Comparison of ENCODE assay signal across 1 cellular context in genomic region chr1:206713910-206714312, GRCh38.
TF ChIP-seq lines count a peak whose summit lies in the region.

No MANE protein-coding gene starts in this region.

TF ChIP-seq in K562, 482 proteins besides CTCF, POLR2A, EP300 and RAD21 (continues in another document):
- no peak for TF ChIP-seq TCF3 (CRISPR knock-in tag; IDR thresholded peaks at IDR 0.05)
- TF ChIP-seq MAFG (tag; conservative IDR thresholded peaks at IDR 0.05): peak; percentile 61
- TF ChIP-seq ETV6 (IDR thresholded peaks at IDR 0.05; ENCODE audit: borderline replicate concordance in 1 of 2, low read depth in 2 of 2, low read length in 1 of 2): no peak
- no peak for TF ChIP-seq ETV6 (CRISPR knock-in tag; IDR thresholded peaks at IDR 0.05; ENCODE audit: borderline replicate concordance)
- no peak for TF ChIP-seq HNRNPK (IDR thresholded peaks at IDR 0.05; ENCODE audit: low read depth, low read length, poor library complexity, severe bottlenecking)
- TF ChIP-seq, protein P1, sequence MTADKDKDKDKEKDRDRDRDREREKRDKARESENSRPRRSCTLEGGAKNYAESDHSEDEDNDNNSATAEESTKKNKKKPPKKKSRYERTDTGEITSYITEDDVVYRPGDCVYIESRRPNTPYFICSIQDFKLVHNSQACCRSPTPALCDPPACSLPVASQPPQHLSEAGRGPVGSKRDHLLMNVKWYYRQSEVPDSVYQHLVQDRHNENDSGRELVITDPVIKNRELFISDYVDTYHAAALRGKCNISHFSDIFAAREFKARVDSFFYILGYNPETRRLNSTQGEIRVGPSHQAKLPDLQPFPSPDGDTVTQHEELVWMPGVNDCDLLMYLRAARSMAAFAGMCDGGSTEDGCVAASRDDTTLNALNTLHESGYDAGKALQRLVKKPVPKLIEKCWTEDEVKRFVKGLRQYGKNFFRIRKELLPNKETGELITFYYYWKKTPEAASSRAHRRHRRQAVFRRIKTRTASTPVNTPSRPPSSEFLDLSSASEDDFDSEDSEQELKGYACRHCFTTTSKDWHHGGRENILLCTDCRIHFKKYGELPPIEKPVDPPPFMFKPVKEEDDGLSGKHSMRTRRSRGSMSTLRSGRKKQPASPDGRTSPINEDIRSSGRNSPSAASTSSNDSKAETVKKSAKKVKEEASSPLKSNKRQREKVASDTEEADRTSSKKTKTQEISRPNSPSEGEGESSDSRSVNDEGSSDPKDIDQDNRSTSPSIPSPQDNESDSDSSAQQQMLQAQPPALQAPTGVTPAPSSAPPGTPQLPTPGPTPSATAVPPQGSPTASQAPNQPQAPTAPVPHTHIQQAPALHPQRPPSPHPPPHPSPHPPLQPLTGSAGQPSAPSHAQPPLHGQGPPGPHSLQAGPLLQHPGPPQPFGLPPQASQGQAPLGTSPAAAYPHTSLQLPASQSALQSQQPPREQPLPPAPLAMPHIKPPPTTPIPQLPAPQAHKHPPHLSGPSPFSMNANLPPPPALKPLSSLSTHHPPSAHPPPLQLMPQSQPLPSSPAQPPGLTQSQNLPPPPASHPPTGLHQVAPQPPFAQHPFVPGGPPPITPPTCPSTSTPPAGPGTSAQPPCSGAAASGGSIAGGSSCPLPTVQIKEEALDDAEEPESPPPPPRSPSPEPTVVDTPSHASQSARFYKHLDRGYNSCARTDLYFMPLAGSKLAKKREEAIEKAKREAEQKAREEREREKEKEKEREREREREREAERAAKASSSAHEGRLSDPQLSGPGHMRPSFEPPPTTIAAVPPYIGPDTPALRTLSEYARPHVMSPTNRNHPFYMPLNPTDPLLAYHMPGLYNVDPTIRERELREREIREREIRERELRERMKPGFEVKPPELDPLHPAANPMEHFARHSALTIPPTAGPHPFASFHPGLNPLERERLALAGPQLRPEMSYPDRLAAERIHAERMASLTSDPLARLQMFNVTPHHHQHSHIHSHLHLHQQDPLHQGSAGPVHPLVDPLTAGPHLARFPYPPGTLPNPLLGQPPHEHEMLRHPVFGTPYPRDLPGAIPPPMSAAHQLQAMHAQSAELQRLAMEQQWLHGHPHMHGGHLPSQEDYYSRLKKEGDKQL (CRISPR knock-in tag; IDR thresholded peaks at IDR 0.05; ENCODE audit: borderline replicate concordance): no peak
- peak; percentile 58; the same call in 1 of the 2 replicates for TF ChIP-seq C11orf30 (IDR thresholded peaks at IDR 0.05; ENCODE audit: low read depth)
- TF ChIP-seq TBL1XR1 (IDR thresholded peaks at IDR 0.05; ENCODE audit: low read length in 2 of 2): no peak
- 0 out of 4 replicates have a peak, but pooled peaks of 1 of the 2 experiments have one; percentile 5 for TF ChIP-seq MAZ (CRISPR knock-in tag; conservative IDR thresholded peaks at IDR 0.05 in 1 of 2, IDR thresholded peaks at IDR 0.05 in 1 of 2)
- no peak for TF ChIP-seq MED1 (CRISPR knock-in tag; IDR thresholded peaks at IDR 0.05; ENCODE audit: borderline replicate concordance)
- peak; percentile 53 for TF ChIP-seq MEIS2 (IDR thresholded peaks at IDR 0.05; ENCODE audit: partially characterized antibody)
- no peak for TF ChIP-seq USF1 (CRISPR knock-in tag; IDR thresholded peaks at IDR 0.05)
- TF ChIP-seq CBX5 (IDR thresholded peaks at IDR 0.05; ENCODE audit: borderline replicate concordance, low read depth): no peak
- peak; percentile 72 for TF ChIP-seq SMARCA4 (IDR thresholded peaks at IDR 0.05)
- peak; percentile 61 for TF ChIP-seq ARID1B (IDR thresholded peaks at IDR 0.05)
- TF ChIP-seq, protein P2, sequence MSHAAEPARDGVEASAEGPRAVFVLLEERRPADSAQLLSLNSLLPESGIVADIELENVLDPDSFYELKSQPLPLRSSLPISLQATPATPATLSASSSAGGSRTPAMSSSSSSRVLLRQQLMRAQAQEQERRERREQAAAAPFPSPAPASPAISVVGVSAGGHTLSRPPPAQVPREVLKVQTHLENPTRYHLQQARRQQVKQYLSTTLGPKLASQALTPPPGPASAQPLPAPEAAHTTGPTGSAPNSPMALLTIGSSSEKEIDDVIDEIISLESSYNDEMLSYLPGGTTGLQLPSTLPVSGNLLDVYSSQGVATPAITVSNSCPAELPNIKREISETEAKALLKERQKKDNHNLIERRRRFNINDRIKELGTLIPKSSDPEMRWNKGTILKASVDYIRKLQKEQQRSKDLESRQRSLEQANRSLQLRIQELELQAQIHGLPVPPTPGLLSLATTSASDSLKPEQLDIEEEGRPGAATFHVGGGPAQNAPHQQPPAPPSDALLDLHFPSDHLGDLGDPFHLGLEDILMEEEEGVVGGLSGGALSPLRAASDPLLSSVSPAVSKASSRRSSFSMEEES (CRISPR knock-in tag; IDR thresholded peaks at IDR 0.05): no peak
- TF ChIP-seq ZNF197 (CRISPR knock-in tag; IDR thresholded peaks at IDR 0.05; ENCODE audit: low read depth): no peak
- TF ChIP-seq MCM2 (IDR thresholded peaks at IDR 0.05; ENCODE audit: low read depth): no peak
- TF ChIP-seq, protein P3, sequence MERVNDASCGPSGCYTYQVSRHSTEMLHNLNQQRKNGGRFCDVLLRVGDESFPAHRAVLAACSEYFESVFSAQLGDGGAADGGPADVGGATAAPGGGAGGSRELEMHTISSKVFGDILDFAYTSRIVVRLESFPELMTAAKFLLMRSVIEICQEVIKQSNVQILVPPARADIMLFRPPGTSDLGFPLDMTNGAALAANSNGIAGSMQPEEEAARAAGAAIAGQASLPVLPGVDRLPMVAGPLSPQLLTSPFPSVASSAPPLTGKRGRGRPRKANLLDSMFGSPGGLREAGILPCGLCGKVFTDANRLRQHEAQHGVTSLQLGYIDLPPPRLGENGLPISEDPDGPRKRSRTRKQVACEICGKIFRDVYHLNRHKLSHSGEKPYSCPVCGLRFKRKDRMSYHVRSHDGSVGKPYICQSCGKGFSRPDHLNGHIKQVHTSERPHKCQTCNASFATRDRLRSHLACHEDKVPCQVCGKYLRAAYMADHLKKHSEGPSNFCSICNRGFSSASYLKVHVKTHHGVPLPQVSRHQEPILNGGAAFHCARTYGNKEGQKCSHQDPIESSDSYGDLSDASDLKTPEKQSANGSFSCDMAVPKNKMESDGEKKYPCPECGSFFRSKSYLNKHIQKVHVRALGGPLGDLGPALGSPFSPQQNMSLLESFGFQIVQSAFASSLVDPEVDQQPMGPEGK (CRISPR knock-in tag; IDR thresholded peaks at IDR 0.05; ENCODE audit: borderline replicate concordance): no peak
- 0 out of 2 replicates have a peak, but pooled peaks have one; percentile 27 for TF ChIP-seq ZBTB12 (CRISPR knock-in tag; IDR thresholded peaks at IDR 0.05)
- TF ChIP-seq, protein P4, sequence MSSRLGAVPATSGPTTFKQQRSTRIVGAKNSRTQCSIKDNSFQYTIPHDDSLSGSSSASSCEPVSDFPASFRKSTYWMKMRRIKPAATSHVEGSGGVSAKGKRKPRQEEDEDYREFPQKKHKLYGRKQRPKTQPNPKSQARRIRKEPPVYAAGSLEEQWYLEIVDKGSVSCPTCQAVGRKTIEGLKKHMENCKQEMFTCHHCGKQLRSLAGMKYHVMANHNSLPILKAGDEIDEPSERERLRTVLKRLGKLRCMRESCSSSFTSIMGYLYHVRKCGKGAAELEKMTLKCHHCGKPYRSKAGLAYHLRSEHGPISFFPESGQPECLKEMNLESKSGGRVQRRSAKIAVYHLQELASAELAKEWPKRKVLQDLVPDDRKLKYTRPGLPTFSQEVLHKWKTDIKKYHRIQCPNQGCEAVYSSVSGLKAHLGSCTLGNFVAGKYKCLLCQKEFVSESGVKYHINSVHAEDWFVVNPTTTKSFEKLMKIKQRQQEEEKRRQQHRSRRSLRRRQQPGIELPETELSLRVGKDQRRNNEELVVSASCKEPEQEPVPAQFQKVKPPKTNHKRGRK (tag; IDR thresholded peaks at IDR 0.05): no peak
- peak; percentile 83 for TF ChIP-seq JUND (IDR thresholded peaks at IDR 0.05; ENCODE audit: borderline replicate concordance, low read depth, low read length)
- TF ChIP-seq JUND (tag; IDR thresholded peaks at IDR 0.05; ENCODE audit: borderline replicate concordance, low read depth, low read length): peak; percentile 91; the same call in 2 of the 3 replicates
- TF ChIP-seq ZNF398 (CRISPR knock-in tag; IDR thresholded peaks at IDR 0.05): no peak
- peak in 1 of 2 experiments; percentile 68; a peak in 2 of 4 replicates for TF ChIP-seq ZNF639 (CRISPR knock-in tag; conservative IDR thresholded peaks at IDR 0.05 in 1 of 2, IDR thresholded peaks at IDR 0.05 in 1 of 2)
- no peak for TF ChIP-seq SRSF3 (IDR thresholded peaks at IDR 0.05; ENCODE audit: insufficient read depth, low read length)
- TF ChIP-seq KDM2B (CRISPR knock-in tag; IDR thresholded peaks at IDR 0.05): no peak
- 0 out of 2 replicates have a peak, but pooled peaks have one; percentile 23 for TF ChIP-seq ZNF395 (CRISPR knock-in tag; IDR thresholded peaks at IDR 0.05)
- no peak for TF ChIP-seq ZNF696 (CRISPR knock-in tag; conservative IDR thresholded peaks at IDR 0.05)
- peak; percentile 72; the same call in 1 of the 2 replicates for TF ChIP-seq JUN (IDR thresholded peaks at IDR 0.05; ENCODE audit: borderline replicate concordance, low read depth, low read length)
- TF ChIP-seq JUN (CRISPR knock-in tag; IDR thresholded peaks at IDR 0.05; ENCODE audit: borderline replicate concordance): no peak
- no peak for TF ChIP-seq NCOA6 (IDR thresholded peaks at IDR 0.05)
- no peak for TF ChIP-seq XRCC5 (IDR thresholded peaks at IDR 0.05; ENCODE audit: low read depth, low read length)
- TF ChIP-seq ZNF764 (CRISPR knock-in tag; IDR thresholded peaks at IDR 0.05; ENCODE audit: low read depth): no peak
- TF ChIP-seq SMARCA5 (IDR thresholded peaks at IDR 0.05): no peak
- no peak for TF ChIP-seq SMAD4 (CRISPR knock-in tag; conservative IDR thresholded peaks at IDR 0.05)
- TF ChIP-seq ATF1 (CRISPR knock-in tag; IDR thresholded peaks at IDR 0.05): no peak
- TF ChIP-seq ATF1 (tag; IDR thresholded peaks at IDR 0.05): peak; percentile 63
- peak; percentile 97 for TF ChIP-seq ATF7 (IDR thresholded peaks at IDR 0.05)
- no peak for TF ChIP-seq FOXK1 (CRISPR knock-in tag; IDR thresholded peaks at IDR 0.05; ENCODE audit: borderline replicate concordance)
- TF ChIP-seq, protein P5, sequence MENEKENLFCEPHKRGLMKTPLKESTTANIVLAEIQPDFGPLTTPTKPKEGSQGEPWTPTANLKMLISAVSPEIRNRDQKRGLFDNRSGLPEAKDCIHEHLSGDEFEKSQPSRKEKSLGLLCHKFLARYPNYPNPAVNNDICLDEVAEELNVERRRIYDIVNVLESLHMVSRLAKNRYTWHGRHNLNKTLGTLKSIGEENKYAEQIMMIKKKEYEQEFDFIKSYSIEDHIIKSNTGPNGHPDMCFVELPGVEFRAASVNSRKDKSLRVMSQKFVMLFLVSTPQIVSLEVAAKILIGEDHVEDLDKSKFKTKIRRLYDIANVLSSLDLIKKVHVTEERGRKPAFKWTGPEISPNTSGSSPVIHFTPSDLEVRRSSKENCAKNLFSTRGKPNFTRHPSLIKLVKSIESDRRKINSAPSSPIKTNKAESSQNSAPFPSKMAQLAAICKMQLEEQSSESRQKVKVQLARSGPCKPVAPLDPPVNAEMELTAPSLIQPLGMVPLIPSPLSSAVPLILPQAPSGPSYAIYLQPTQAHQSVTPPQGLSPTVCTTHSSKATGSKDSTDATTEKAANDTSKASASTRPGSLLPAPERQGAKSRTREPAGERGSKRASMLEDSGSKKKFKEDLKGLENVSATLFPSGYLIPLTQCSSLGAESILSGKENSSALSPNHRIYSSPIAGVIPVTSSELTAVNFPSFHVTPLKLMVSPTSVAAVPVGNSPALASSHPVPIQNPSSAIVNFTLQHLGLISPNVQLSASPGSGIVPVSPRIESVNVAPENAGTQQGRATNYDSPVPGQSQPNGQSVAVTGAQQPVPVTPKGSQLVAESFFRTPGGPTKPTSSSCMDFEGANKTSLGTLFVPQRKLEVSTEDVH (IDR thresholded peaks at IDR 0.05; ENCODE audit: low read depth, partially characterized antibody): no peak
